In the genomic region with DNA sequence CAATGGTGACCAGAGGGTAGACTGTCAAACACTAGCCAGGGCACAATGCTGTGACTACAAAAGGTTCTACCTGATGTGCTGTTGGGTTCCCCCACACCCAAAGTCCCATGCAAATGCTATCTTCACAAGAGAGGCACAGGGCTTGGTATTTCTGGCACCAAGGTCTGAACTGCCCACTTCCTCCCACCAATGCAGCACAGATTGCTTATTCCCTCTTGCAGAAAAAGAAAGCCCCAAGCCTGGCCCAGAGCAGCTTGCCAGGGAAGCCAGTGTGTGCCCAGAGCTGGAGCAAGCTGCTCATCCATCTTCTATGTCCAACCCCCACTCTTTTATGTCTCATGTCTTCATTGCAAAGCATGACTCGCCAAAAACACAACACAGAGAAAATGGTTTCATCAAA, we compare ENCODE assay signal across 14 cellular contexts.
DNase-seq lines count a peak whose midpoint lies in the region; FAIRE-seq and TF ChIP-seq lines count a peak whose summit lies in the region.
"Had no signal": no experiment of that assay in that cellular context is flagged by ENCODE, and none has a peak within 500 bp of the region (broad histone marks: within the 10 kb centered on the region; RNA-seq: fewer than 3 reads in every experiment).

No MANE protein-coding gene starts in this region.

- TF ChIP-seq POLR2A in esophagus squamous epithelium (IDR thresholded peaks at IDR 0.05): no peak

- H3K27ac ChIP-seq in esophagus squamous epithelium: peak overlapping the region; percentile 89 to 96 (median 94)

- H3K27me3 ChIP-seq in esophagus squamous epithelium: no peaks in the 10 kb centered on the region
- H3K27me3 ChIP-seq in H7 (ENCODE audit: control insufficient read depth, insufficient read depth, low read length): no peaks in the 10 kb centered on the region

- intact Hi-C loops in esophagus squamous epithelium (cut with DNase I): no loop called here

- DNase-seq in ELF-1 (ENCODE audit: low read depth, low spot score) (peak; percentile 70), RCC 7860 (ENCODE audit: low spot score) (peak; percentile 52), esophagus squamous epithelium (lab: John Stamatoyannopoulos, UW) (no peak), occipital lobe (lab: John Stamatoyannopoulos, UW) (peak; percentile 57), SW480 (ENCODE audit: low spot score) (no peak), HT-29 (ENCODE audit: low spot score) (no peak), H7 (no peak)
- DNase-seq in stimulated activated CD4-positive, alpha-beta T cell treated with anti-CD3 and anti-CD28 coated beads, Interleukin-2, amount 100 ng/mL, for 24 hours: no peak
- DNase-seq: activated naive CD4-positive, alpha-beta T cell treated with anti-CD3 and anti-CD28 coated beads for 36 hours; CD4-positive, alpha-beta memory T cell; cortex of kidney; NCI-H82; T-cell had no signal

- H3K4me3 ChIP-seq in esophagus squamous epithelium: no peak overlapping the region
- H3K4me3 ChIP-seq in H7 (ENCODE audit: insufficient read depth, low read depth, low read length): no peak overlapping the region

- H3K9me3 ChIP-seq in esophagus squamous epithelium: no peaks in the 10 kb centered on the region

- H3K36me3 ChIP-seq in esophagus squamous epithelium: peaks cover 0 to 20% (median 0%) of the 10 kb centered on the region in 3 donors
- peaks cover 14% of the 10 kb centered on the region for H3K36me3 ChIP-seq in H7 (replicated peaks; ENCODE audit: control insufficient read depth, insufficient read depth, low read length)

- TF ChIP-seq CTCF in esophagus squamous epithelium (IDR thresholded peaks at IDR 0.05): peak in 1 of 6 experiments; percentile 2

- H3K4me1 ChIP-seq in esophagus squamous epithelium: peaks cover 0 to 53% (median 0%) of the 10 kb centered on the region in 3 donors

- 7 to 24% methylated on average over 1 of the region's 1 CpG for WGBS in esophagus squamous epithelium, 2 donors

- no peak for FAIRE-seq in RCC 7860 (lab: Jason Lieb, UNC)
- FAIRE-seq: urothelium cell line had no signal

Comparison
In these comparisons a context has a peak if more than half of its experiments do, and no peak if none do; other contexts are left out.
1. DNase-seq: peak in ELF-1 (single experiment), RCC 7860 (single experiment) and occipital lobe (single experiment); none in esophagus squamous epithelium (single experiment), stimulated activated CD4-positive, alpha-beta T cell treated with anti-CD3 and anti-CD28 coated beads, Interleukin-2, amount 100 ng/mL, for 24 hours (0 of 2), SW480 (single experiment), HT-29 (single experiment) and H7 (single experiment).